ENCODE assay signal across 11 cellular contexts in the genomic region with DNA sequence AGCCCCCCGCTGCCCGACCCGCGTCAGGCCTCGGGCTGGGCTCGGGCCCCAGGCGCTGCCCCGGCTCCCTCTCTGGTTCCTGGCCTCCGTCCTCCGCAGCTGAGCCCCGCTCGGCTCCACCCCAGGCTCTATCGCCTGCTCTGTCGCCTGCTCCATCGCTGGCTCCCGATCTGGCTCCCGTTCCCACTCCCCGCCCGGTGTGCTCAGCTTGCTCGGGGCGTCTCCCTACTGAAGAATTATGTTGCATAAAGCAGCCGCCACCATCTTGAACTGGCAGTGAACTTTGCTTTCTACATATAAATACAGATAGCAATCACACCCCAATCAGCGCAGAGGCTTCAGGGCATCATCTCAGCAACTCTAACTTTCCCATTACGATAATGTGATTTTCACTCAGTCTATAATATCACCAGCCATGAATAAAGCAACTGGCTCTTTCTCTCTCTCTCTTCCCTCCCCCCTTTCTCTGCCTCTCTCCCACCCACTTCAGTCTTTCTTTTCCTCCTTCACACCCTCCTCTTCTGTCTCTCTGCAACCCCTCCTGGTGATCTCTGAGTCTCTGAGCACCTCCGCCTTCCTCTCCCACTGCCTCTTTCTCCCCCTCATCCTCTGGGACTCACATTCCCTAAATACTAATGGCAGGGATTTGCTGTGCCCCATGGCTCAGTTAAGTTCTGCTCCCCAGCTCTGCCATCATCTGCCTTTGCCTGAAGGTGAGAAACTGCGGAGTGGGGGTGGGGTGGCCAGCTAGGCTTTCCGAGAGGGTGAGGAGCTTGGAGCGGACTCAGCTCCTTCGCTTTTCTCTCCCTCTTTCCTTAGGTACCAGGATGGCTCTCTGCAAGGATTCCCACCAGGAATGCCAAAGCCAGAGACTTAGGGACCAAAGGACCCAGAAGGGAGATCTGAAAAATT. TPM values are rescaled to one million over a fixed set of nuclear protein-coding genes. Genes with fewer than 3 reads are reported as not detected.
DNase-seq lines count a peak whose midpoint lies in the region; ATAC-seq and TF ChIP-seq lines count a peak whose summit lies in the region.
"Had no signal": no experiment of that assay in that cellular context is flagged by ENCODE, and none has a peak within 500 bp of the region (broad histone marks: within the 10 kb centered on the region; RNA-seq: fewer than 3 reads in every experiment).

No MANE protein-coding gene starts in this region.

- peak overlapping the region; percentile 37 for H3K4me3 Mint-ChIP-seq in activated CD8-positive, alpha-beta T cell treated with anti-CD3 and anti-CD28 coated beads for 36 hours
- no peak overlapping the region for H3K4me3 Mint-ChIP-seq in activated CD8-positive, alpha-beta T cell treated with anti-CD3 and anti-CD28 coated beads, Interleukin-2, amount 10 ng/mL, durations not matched to agents 7 days and 5 days

- H3K27ac Mint-ChIP-seq in activated CD8-positive, alpha-beta T cell treated with anti-CD3 and anti-CD28 coated beads for 36 hours: no peak overlapping the region
- H3K27ac Mint-ChIP-seq in activated CD8-positive, alpha-beta T cell treated with anti-CD3 and anti-CD28 coated beads, Interleukin-2, amount 10 ng/mL, durations not matched to agents 7 days and 5 days: no peak overlapping the region

- H3K27me3 ChIP-seq in left lung: peaks cover 6 to 94% of the 10 kb centered on the region in 2 donors

- no peak for TF ChIP-seq CTCF in activated CD8-positive, alpha-beta T cell treated with anti-CD3 and anti-CD28 coated beads for 36 hours (IDR thresholded peaks at IDR 0.05)
- TF ChIP-seq CTCF in left lung (IDR thresholded peaks at IDR 0.05): no peak

- H3K4me1 Mint-ChIP-seq in activated CD8-positive, alpha-beta T cell treated with anti-CD3 and anti-CD28 coated beads for 36 hours (ENCODE audit: low read depth): peaks cover 7% of the 10 kb centered on the region
- no peaks in the 10 kb centered on the region for H3K4me1 Mint-ChIP-seq in activated CD8-positive, alpha-beta T cell treated with anti-CD3 and anti-CD28 coated beads, Interleukin-2, amount 10 ng/mL, durations not matched to agents 7 days and 5 days (ENCODE audit: low read depth)

- POLR2A ChIA-PET in activated CD8-positive, alpha-beta T cell treated with anti-CD3 and anti-CD28 coated beads for 36 hours (lab: Charles Lee): no interaction called here
- POLR2A ChIA-PET in activated CD8-positive, alpha-beta T cell treated with anti-CD3 and anti-CD28 coated beads, Interleukin-2, amount 10 ng/mL, durations not matched to agents 7 days and 5 days (lab: Charles Lee): no interaction called here

- H3K27ac ChIP-seq in caudate nucleus (ENCODE audit: low read depth, low read length) (peak overlapping the region; percentile 67), left lung (no peak overlapping the region), temporal lobe (ENCODE audit: low read depth, low read length) (peak overlapping the region; percentile 55)
- H3K27ac ChIP-seq: KMS-11 had no signal

- intact Hi-C loops in activated CD8-positive, alpha-beta T cell treated with anti-CD3 and anti-CD28 coated beads for 36 hours (cut with micrococcal nuclease): no loop called here
- intact Hi-C loops in left lung (cut with DNase I): no loop called here

- ATAC-seq in activated CD8-positive, alpha-beta T cell treated with anti-CD3 and anti-CD28 coated beads for 36 hours: peak; percentile 13
- ATAC-seq in activated CD8-positive, alpha-beta T cell treated with anti-CD3 and anti-CD28 coated beads, Interleukin-2, amount 10 ng/mL, durations not matched to agents 7 days and 5 days: no peak
- peak; percentile 40 for ATAC-seq in left lung
- ATAC-seq in HG02623 (IDR thresholded peaks at IDR 0.05; ENCODE audit: unreplicated experiment): no peak
- ATAC-seq in HG02759 (IDR thresholded peaks at IDR 0.05; ENCODE audit: unreplicated experiment): no peak

- no peaks in the 10 kb centered on the region for H3K36me3 ChIP-seq in left lung

- CTCF ChIA-PET in activated CD8-positive, alpha-beta T cell treated with anti-CD3 and anti-CD28 coated beads for 36 hours (lab: Charles Lee): interaction anchor here (0.7 to 3.3 kb wide), 7 partner anchors 13 to 131 kb away, joined by 3 to 15 read pairs (median 3); no protein-coding TSS in a partner anchor
- CTCF ChIA-PET in activated CD8-positive, alpha-beta T cell treated with anti-CD3 and anti-CD28 coated beads, Interleukin-2, amount 10 ng/mL, durations not matched to agents 7 days and 5 days (lab: Charles Lee): interaction anchor here (0.7 kb wide), 1 partner anchor 156 kb away, joined by 3 read pairs; no protein-coding TSS in a partner anchor

- peaks cover 2% of the 10 kb centered on the region for H3K36me3 Mint-ChIP-seq in activated CD8-positive, alpha-beta T cell treated with anti-CD3 and anti-CD28 coated beads for 36 hours (ENCODE audit: low read depth)
- no peaks in the 10 kb centered on the region for H3K36me3 Mint-ChIP-seq in activated CD8-positive, alpha-beta T cell treated with anti-CD3 and anti-CD28 coated beads, Interleukin-2, amount 10 ng/mL, durations not matched to agents 7 days and 5 days (ENCODE audit: low read depth)

- no peaks in the 10 kb centered on the region for H3K9me3 ChIP-seq in left lung

- no peak overlapping the region for H3K4me3 ChIP-seq in left lung

- peaks cover 39% of the 10 kb centered on the region for H3K27me3 Mint-ChIP-seq in activated CD8-positive, alpha-beta T cell treated with anti-CD3 and anti-CD28 coated beads for 36 hours
- peaks cover 45% of the 10 kb centered on the region for H3K27me3 Mint-ChIP-seq in activated CD8-positive, alpha-beta T cell treated with anti-CD3 and anti-CD28 coated beads, Interleukin-2, amount 10 ng/mL, durations not matched to agents 7 days and 5 days (ENCODE audit: low read depth)

- peak; percentile 14 for DNase-seq in activated CD8-positive, alpha-beta T cell treated with anti-CD3 and anti-CD28 coated beads for 36 hours
- no peak for DNase-seq in activated CD8-positive, alpha-beta T cell treated with anti-CD3 and anti-CD28 coated beads, Interleukin-2, amount 10 ng/mL, durations not matched to agents 7 days and 5 days
- DNase-seq in caudate nucleus (lab: John Stamatoyannopoulos, UW): peak in 41 of 61 donors; percentile 21 to 83 (median 49)
- no peak for DNase-seq in left lung
- no peak for DNase-seq in NOMO-1 treated with dmso at 0.1 percent for 144 hours (lab: John Stamatoyannopoulos, UW; ENCODE audit: unreplicated experiment)
- DNase-seq: activated naive CD4-positive, alpha-beta T cell treated with anti-CD3 and anti-CD28 coated beads, Interleukin-2, amount 50 U/mL, for 16 hours; stimulated activated CD4-positive, alpha-beta T cell treated with anti-CD3 and anti-CD28 coated beads, Interleukin-1b, Interleukin-23, amount 100 ng/mL, for 48 hours had no signal

- no peaks in the 10 kb centered on the region for H3K9me3 Mint-ChIP-seq in activated CD8-positive, alpha-beta T cell treated with anti-CD3 and anti-CD28 coated beads for 36 hours
- no peaks in the 10 kb centered on the region for H3K9me3 Mint-ChIP-seq in activated CD8-positive, alpha-beta T cell treated with anti-CD3 and anti-CD28 coated beads, Interleukin-2, amount 10 ng/mL, durations not matched to agents 7 days and 5 days (ENCODE audit: insufficient read depth)

- H3K4me1 ChIP-seq in left lung: no peaks in the 10 kb centered on the region

RNA-seq across cellular contexts. Expression of gene BTRC, which starts 43.2 kb away (rescaled TPM):
- 10 to 100 TPM; 11.6 to 14.6 TPM for total RNA-seq in activated CD8-positive, alpha-beta T cell treated with anti-CD3 and anti-CD28 coated beads for 36 hours
- 10 to 100 TPM; 11.0 to 11.2 TPM for total RNA-seq in activated CD8-positive, alpha-beta T cell treated with anti-CD3 and anti-CD28 coated beads, Interleukin-2, amount 10 ng/mL, durations not matched to agents 7 days and 5 days
- total RNA-seq in left lung: 10 to 100 TPM; 16.8 to 19.0 TPM
- total RNA-seq in temporal lobe: 34.7 TPM

Comparison
In these comparisons a context has a peak if more than half of its experiments do, and no peak if none do; other contexts are left out.
1. ATAC-seq: peak in activated CD8-positive, alpha-beta T cell treated with anti-CD3 and anti-CD28 coated beads for 36 hours (single experiment) and left lung (single experiment); none in activated CD8-positive, alpha-beta T cell treated with anti-CD3 and anti-CD28 coated beads, Interleukin-2, amount 10 ng/mL, durations not matched to agents 7 days and 5 days (single experiment), HG02623 (single experiment) and HG02759 (single experiment).
2. DNase-seq: peak in activated CD8-positive, alpha-beta T cell treated with anti-CD3 and anti-CD28 coated beads for 36 hours (single experiment) and caudate nucleus (41 of 61); none in activated CD8-positive, alpha-beta T cell treated with anti-CD3 and anti-CD28 coated beads, Interleukin-2, amount 10 ng/mL, durations not matched to agents 7 days and 5 days (single experiment), left lung (0 of 2) and NOMO-1 treated with dmso at 0.1 percent for 144 hours (single experiment).
3. H3K27ac ChIP-seq: peak in caudate nucleus (single experiment) and temporal lobe (single experiment); none in left lung (0 of 2).